ENCODE assay signal across 8 cellular contexts in the genomic region with DNA sequence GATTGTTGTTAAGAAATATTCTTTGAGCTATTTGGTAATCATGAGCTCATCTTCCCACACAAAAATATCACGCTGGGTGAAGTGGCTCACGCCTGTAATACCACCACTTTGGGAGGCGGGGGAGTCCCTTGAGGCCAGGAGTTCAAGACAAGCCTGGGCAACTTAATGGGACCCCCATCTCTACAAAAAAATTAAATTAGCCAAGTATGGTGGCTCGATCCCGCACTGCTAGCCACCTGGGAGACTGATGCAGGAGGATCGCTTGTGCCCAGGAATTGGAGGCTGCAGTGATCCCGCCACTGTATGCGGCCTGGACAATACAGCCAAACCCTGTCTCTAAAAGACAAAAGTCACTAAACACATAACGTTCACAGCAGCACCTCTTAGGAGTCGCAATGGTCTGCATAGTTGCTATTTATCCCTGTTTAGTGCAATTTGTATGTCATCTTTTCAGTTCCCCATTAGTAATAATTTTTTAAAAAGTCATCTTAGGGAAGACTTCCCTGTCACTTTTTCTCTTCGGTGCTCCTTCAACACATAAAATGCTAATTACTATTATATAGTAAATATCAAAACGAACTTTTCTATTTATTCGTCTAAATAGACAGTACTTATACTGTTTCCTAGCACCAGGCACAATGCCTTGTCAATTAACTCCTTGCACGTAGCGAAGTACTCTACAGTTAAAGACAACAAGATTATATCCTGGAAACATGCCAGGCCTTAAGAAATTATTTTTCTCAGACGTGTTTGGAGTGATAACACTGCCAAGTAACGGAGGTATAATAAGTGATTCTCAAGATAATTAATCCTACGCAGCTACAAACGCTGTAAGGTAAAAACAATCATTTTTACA.
DNase-seq lines count a peak whose midpoint lies in the region; ATAC-seq and TF ChIP-seq lines count a peak whose summit lies in the region.

No MANE protein-coding gene starts in this region.

- H3K4me3 ChIP-seq in choroid plexus epithelial cell (ENCODE audit: low read depth, low read length) (peak overlapping the region; percentile 98), mucosa of rectum (ENCODE audit: low read length in 2 of 2) (peak overlapping the region; percentile 80 to 87)

- no peak for ATAC-seq in GM21360 (IDR thresholded peaks at IDR 0.05; ENCODE audit: unreplicated experiment)

- peak; percentile 0 to 22 for DNase-seq in NCI-H2081 (lab: John Stamatoyannopoulos, UW)
- DNase-seq in NCI-H2081 treated with DMSO at 0.1 percent for 48 hours (lab: John Stamatoyannopoulos, UW) = no peak
- DNase-seq in OCI-M1 (lab: John Stamatoyannopoulos, UW) = peak; percentile 72
- peak; percentile 63 for DNase-seq in choroid plexus epithelial cell (ENCODE audit: low read depth)
- no peak for DNase-seq in NCI-H128 (lab: John Stamatoyannopoulos, UW; ENCODE audit: unreplicated experiment)
- DNase-seq in NCI-H1048 (lab: John Stamatoyannopoulos, UW) = no peak

- peak overlapping the region; percentile 93 to 97 for H3K9ac ChIP-seq in mucosa of rectum (ENCODE audit: low read depth in 1 of 2, low read length in 2 of 2)

- peaks cover under 1 to 2% of the 10 kb centered on the region in 2 donors for H3K36me3 ChIP-seq in mucosa of rectum (ENCODE audit: control insufficient read depth in 2 of 2, insufficient read depth in 2 of 2, low read length in 2 of 2)

- H3K27me3 ChIP-seq in mucosa of rectum (ENCODE audit: control insufficient read depth in 2 of 2, insufficient read depth in 2 of 2, low read length in 2 of 2) = no peaks in the 10 kb centered on the region

- H3K9me3 ChIP-seq in mucosa of rectum (ENCODE audit: control insufficient read depth in 2 of 2, low read length in 2 of 2) = no peaks in the 10 kb centered on the region

- peaks cover 22 to 39% of the 10 kb centered on the region in 2 donors for H3K4me1 ChIP-seq in mucosa of rectum (ENCODE audit: control insufficient read depth in 2 of 2, insufficient read depth in 2 of 2, low read length in 2 of 2)

- H3K27ac ChIP-seq in mucosa of rectum (ENCODE audit: low read depth in 2 of 2, low read length in 2 of 2) = peak overlapping the region in 1 of 2 donors; percentile 99

- no peak for TF ChIP-seq CTCF in choroid plexus epithelial cell (conservative IDR thresholded peaks at IDR 0.05; ENCODE audit: low read depth, low read length)

Comparison
In these comparisons a context has a peak if more than half of its experiments do, and no peak if none do; other contexts are left out.
1. DNase-seq: peak in NCI-H2081 (2 of 2), OCI-M1 (single experiment) and choroid plexus epithelial cell (single experiment); none in NCI-H2081 treated with DMSO at 0.1 percent for 48 hours (single experiment), NCI-H128 (single experiment) and NCI-H1048 (single experiment).